Comparison of ENCODE assay signal across 8 cellular contexts in the genomic region with DNA sequence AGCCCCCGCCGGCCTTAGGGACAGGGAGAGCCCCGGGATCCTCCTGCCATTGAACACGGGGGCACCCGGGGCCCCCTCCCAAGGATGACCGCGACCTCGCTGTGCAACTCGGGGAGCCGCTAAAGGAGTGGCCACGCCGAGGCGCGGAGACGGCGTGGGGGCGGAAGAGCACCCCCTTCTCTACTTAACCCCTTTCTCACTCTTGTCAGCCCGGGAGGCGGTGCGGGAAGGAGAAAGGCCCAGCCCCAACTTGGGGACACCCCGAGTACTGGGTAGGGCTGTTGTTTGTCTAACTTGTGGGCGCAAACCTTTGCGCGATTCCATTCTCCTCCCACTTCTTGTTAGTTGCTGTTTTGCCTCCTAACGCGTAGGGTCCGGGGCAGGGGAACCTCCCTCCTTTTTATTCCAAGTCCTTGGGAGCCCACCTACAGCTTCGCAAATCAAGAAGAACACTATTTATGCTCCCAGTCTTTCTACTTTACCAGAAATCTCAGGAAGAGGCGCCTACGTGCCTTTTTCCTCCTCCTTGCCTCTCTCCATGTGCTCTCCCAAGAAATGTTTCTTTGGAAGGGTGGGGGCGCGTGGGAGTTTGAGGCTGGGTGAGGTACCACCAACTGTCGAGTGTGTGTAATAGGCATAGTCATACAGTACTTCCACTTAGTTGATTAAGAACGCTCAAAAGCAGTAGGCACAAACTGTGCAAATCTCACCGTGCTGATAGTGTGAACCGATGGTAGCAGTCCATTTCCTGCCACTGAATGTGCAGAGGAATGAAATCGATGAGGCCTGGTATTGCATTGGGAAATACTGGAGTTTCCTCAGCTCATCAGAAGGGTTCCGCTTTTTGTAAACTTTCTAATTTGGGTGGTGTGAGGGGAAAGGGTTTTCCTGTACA. TPM values are rescaled to one million over a fixed set of nuclear protein-coding genes. Genes with fewer than 3 reads are reported as not detected.
DNase-seq lines count a peak whose midpoint lies in the region; ATAC-seq, FAIRE-seq and TF ChIP-seq lines count a peak whose summit lies in the region.

No MANE protein-coding gene starts in this region.

- H3K9me3 ChIP-seq in gastroesophageal sphincter (no peaks in the 10 kb centered on the region), osteoblast (ENCODE audit: low read depth, low read length) (no peaks in the 10 kb centered on the region)

- intact Hi-C loops in activated T-helper 2 cell treated with anti-CD3 and anti-CD28 coated beads, Interferon-gamma antibody, Interleukin-2, Interleukin-4, amounts not matched to agents 10 μg/mL and 5 μg/mL and 100 μg/mL, durations not matched to agents 14 hours and 24 hours and 36 hours (cut with micrococcal nuclease), result loop anchor here (1.0 to 10.0 kb wide), 2 partner anchors 36 to 79 kb away; no protein-coding TSS in a partner anchor

- H4K20me1 ChIP-seq in osteoblast (ENCODE audit: insufficient read depth, low read length), result no peaks in the 10 kb centered on the region

- peaks cover 11% of the 10 kb centered on the region for H3K36me3 Mint-ChIP-seq in activated T-helper 2 cell treated with anti-CD3 and anti-CD28 coated beads, Interferon-gamma antibody, Interleukin-2, Interleukin-4, amounts not matched to agents 10 μg/mL and 5 μg/mL and 100 μg/mL, durations not matched to agents 14 hours and 24 hours and 36 hours (ENCODE audit: low read depth)

- H3K4me2 ChIP-seq in osteoblast (ENCODE audit: insufficient read depth, low read length), result peak overlapping the region; percentile 85

- no peak for TF ChIP-seq POLR2A in gastroesophageal sphincter (IDR thresholded peaks at IDR 0.05)

- peaks cover 23% of the 10 kb centered on the region for H3K79me2 ChIP-seq in osteoblast (ENCODE audit: insufficient read depth, low read length)

- peak overlapping the region; percentile 95 for H3K4me3 Mint-ChIP-seq in activated T-helper 2 cell treated with anti-CD3 and anti-CD28 coated beads, Interferon-gamma antibody, Interleukin-2, Interleukin-4, amounts not matched to agents 10 μg/mL and 5 μg/mL and 100 μg/mL, durations not matched to agents 14 hours and 24 hours and 36 hours (ENCODE audit: low read depth)

- no peak for TF ChIP-seq EP300 in gastroesophageal sphincter (IDR thresholded peaks at IDR 0.05)

- peak overlapping the region; percentile 76 to 82 for H3K4me3 ChIP-seq in gastroesophageal sphincter
- peak overlapping the region; percentile 81 for H3K4me3 ChIP-seq in osteoblast (ENCODE audit: insufficient read depth, low read length)

- DNase-seq in NOMO-1 treated with dmso at 0.1 percent for 144 hours (lab: John Stamatoyannopoulos, UW; ENCODE audit: unreplicated experiment) (peak; percentile 72), osteoblast (ENCODE audit: insufficient read length, low spot score, missing footprints) (peak; percentile 77), urothelium cell line (ENCODE audit: low spot score) (peak; percentile 37), D721Med (ENCODE audit: insufficient read length, low spot score) (no peak)
- peak; percentile 34 for DNase-seq in activated T-helper 2 cell treated with anti-CD3 and anti-CD28 coated beads, Interferon-gamma antibody, Interleukin-2, Interleukin-4, amounts not matched to agents 10 μg/mL and 5 μg/mL and 100 μg/mL, durations not matched to agents 14 hours and 24 hours and 36 hours (ENCODE audit: low spot score)

- H3K36me3 ChIP-seq in gastroesophageal sphincter (no peaks in the 10 kb centered on the region), osteoblast (ENCODE audit: insufficient read depth, low read length) (no peaks in the 10 kb centered on the region)

- 0 to 16% methylated on average over 3 to 12 of the region's 38 CpGs for WGBS in gastroesophageal sphincter (ENCODE audit: low coverage in 1 of 2), 2 donors

- H2AFZ ChIP-seq in osteoblast (ENCODE audit: low read length), result peak overlapping the region; percentile 89

- FAIRE-seq in urothelium cell line (lab: Jason Lieb, UNC) (no peak), D721Med (lab: Jason Lieb, UNC) (no peak)

- peaks cover 19% of the 10 kb centered on the region for H3K4me1 Mint-ChIP-seq in activated T-helper 2 cell treated with anti-CD3 and anti-CD28 coated beads, Interferon-gamma antibody, Interleukin-2, Interleukin-4, amounts not matched to agents 10 μg/mL and 5 μg/mL and 100 μg/mL, durations not matched to agents 14 hours and 24 hours and 36 hours (ENCODE audit: low read depth)

- H3K27me3 ChIP-seq in gastroesophageal sphincter (no peaks in the 10 kb centered on the region), osteoblast (ENCODE audit: insufficient read depth, low read length) (no peaks in the 10 kb centered on the region)

- peak overlapping the region; percentile 97 for H3K27ac Mint-ChIP-seq in activated T-helper 2 cell treated with anti-CD3 and anti-CD28 coated beads, Interferon-gamma antibody, Interleukin-2, Interleukin-4, amounts not matched to agents 10 μg/mL and 5 μg/mL and 100 μg/mL, durations not matched to agents 14 hours and 24 hours and 36 hours

- no peaks in the 10 kb centered on the region for H3K9me3 Mint-ChIP-seq in activated T-helper 2 cell treated with anti-CD3 and anti-CD28 coated beads, Interferon-gamma antibody, Interleukin-2, Interleukin-4, amounts not matched to agents 10 μg/mL and 5 μg/mL and 100 μg/mL, durations not matched to agents 14 hours and 24 hours and 36 hours

- H3K4me1 ChIP-seq in gastroesophageal sphincter (peaks cover 0 to 20% (median 3%) of the 10 kb centered on the region in 3 donors), osteoblast (ENCODE audit: insufficient read depth, low read length) (peaks cover 4% of the 10 kb centered on the region)

- ATAC-seq in GM18498 (IDR thresholded peaks at IDR 0.05; ENCODE audit: unreplicated experiment), result peak; percentile 41
- peak; percentile 37 for ATAC-seq in HG02642 (IDR thresholded peaks at IDR 0.05; ENCODE audit: poor library complexity, unreplicated experiment)
- peak; percentile 40 for ATAC-seq in gastroesophageal sphincter

- H3K27me3 Mint-ChIP-seq in activated T-helper 2 cell treated with anti-CD3 and anti-CD28 coated beads, Interferon-gamma antibody, Interleukin-2, Interleukin-4, amounts not matched to agents 10 μg/mL and 5 μg/mL and 100 μg/mL, durations not matched to agents 14 hours and 24 hours and 36 hours (ENCODE audit: low read depth), result no peaks in the 10 kb centered on the region

- peak overlapping the region; percentile 87 to 88 (median 87) for H3K27ac ChIP-seq in gastroesophageal sphincter
- peak overlapping the region; percentile 68 for H3K27ac ChIP-seq in osteoblast (ENCODE audit: low read depth, low read length)

- no peak for TF ChIP-seq CTCF in gastroesophageal sphincter (IDR thresholded peaks at IDR 0.05)
- TF ChIP-seq CTCF in osteoblast (IDR thresholded peaks at IDR 0.05; ENCODE audit: extremely low read depth, low read depth, low read length), result no peak
- TF ChIP-seq CTCF in D721Med (IDR thresholded peaks at IDR 0.05; ENCODE audit: insufficient read depth, missing control alignments), result no peak

RNA-seq across cellular contexts. Expression of a gene that starts 0.8 kb away (rescaled TPM):
- 14.7 and 14.9 TPM in 2 replicates for total RNA-seq in activated T-helper 2 cell treated with anti-CD3 and anti-CD28 coated beads, Interferon-gamma antibody, Interleukin-2, Interleukin-4, amounts not matched to agents 10 μg/mL and 5 μg/mL and 100 μg/mL, durations not matched to agents 14 hours and 24 hours and 36 hours
- total RNA-seq in gastroesophageal sphincter (10 to 100 TPM; 46.1 to 93.9 (median 76.5) TPM), osteoblast (21.0 and 25.6 TPM in 2 replicates)
